23 cellular contexts compared by ENCODE assay signal in the genomic region with DNA sequence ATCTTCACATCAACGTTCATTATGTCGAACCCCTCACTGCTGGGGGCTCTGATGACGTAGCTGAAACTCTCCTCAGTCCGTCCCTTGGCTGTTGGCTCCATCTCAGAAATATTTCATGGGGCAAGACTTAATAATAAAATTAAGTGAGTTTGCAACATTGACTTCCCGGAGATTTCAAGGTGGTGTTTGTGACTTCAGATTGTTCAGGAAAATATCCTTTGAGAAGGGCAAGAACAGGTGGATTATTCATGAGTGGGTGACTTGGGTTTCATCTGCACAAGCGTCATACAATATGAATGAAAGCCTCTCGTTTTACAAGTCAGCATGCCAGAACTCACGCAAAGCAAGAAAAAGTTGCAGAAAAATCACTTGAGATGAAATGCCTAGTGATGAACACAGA. TPM values are rescaled to one million over a fixed set of nuclear protein-coding genes. Genes with fewer than 3 reads are reported as not detected.
"Had no signal": no experiment of that assay in that cellular context is flagged by ENCODE, and none has a peak within 500 bp of the region (broad histone marks: within the 10 kb centered on the region; RNA-seq: fewer than 3 reads in every experiment).

A gene (minus strand): TSS at position 101 of the 400 bp plus-strand sequence.

- H3K9me3 Mint-ChIP-seq: activated B cell treated with CpG ODN at 0.5 μM for 24 hours; activated CD4-positive, alpha-beta T cell treated with anti-CD3 and anti-CD28 coated beads, Interleukin-2, amount 10 ng/mL, durations not matched to agents 24 days and 14 days; activated naive CD4-positive, alpha-beta T cell treated with anti-CD3 and anti-CD28 coated beads, Interleukin-2, amount 50 U/mL, for 24 hours; activated T-cell treated with anti-CD3 and anti-CD28 coated beads, Interleukin-2, amount 50 U/mL, for 24 hours; activated T-helper 1 cell treated with anti-CD3 and anti-CD28 coated beads, Interleukin-12 subunit alpha, Interleukin-12 subunit beta, Interleukin-2, Interleukin-4 antibody, amounts not matched to agents 30 ng/mL and 10 ng/mL and 1 ng/mL, durations not matched to agents 14 hours and 24 hours and 36 hours had no signal

- H3K4me3 Mint-ChIP-seq: activated B cell treated with CpG ODN at 0.5 μM for 24 hours; activated CD4-positive, alpha-beta T cell treated with anti-CD3 and anti-CD28 coated beads, Interleukin-2, amount 10 ng/mL, durations not matched to agents 24 days and 14 days; activated CD8-positive, alpha-beta memory T cell treated with anti-CD3 and anti-CD28 coated beads, Interleukin-2, amount 10 ng/mL, durations not matched to agents 7 days and 5 days; activated naive CD4-positive, alpha-beta T cell treated with anti-CD3 and anti-CD28 coated beads, Interleukin-2, amount 50 U/mL, for 24 hours; activated T-cell treated with anti-CD3 and anti-CD28 coated beads, Interleukin-2, amount 50 U/mL, for 24 hours; activated T-helper 1 cell treated with anti-CD3 and anti-CD28 coated beads, Interleukin-12 subunit alpha, Interleukin-12 subunit beta, Interleukin-2, Interleukin-4 antibody, amounts not matched to agents 30 ng/mL and 10 ng/mL and 1 ng/mL, durations not matched to agents 14 hours and 24 hours and 36 hours; T-helper 17 cell had no signal

- H3K4me1 ChIP-seq: ascending aorta, body of pancreas had no signal

- H3K9ac ChIP-seq: KMS-11 had no signal

- H3K27ac Mint-ChIP-seq: activated B cell treated with CpG ODN at 0.5 μM for 24 hours; activated CD4-positive, alpha-beta T cell treated with anti-CD3 and anti-CD28 coated beads, Interleukin-2, amount 10 ng/mL, durations not matched to agents 24 days and 14 days; activated CD8-positive, alpha-beta memory T cell treated with anti-CD3 and anti-CD28 coated beads, Interleukin-2, amount 10 ng/mL, durations not matched to agents 7 days and 5 days; activated naive CD4-positive, alpha-beta T cell treated with anti-CD3 and anti-CD28 coated beads, Interleukin-2, amount 50 U/mL, for 24 hours; activated T-cell treated with anti-CD3 and anti-CD28 coated beads, Interleukin-2, amount 50 U/mL, for 24 hours; activated T-helper 1 cell treated with anti-CD3 and anti-CD28 coated beads, Interleukin-12 subunit alpha, Interleukin-12 subunit beta, Interleukin-2, Interleukin-4 antibody, amounts not matched to agents 30 ng/mL and 10 ng/mL and 1 ng/mL, durations not matched to agents 14 hours and 24 hours and 36 hours; T-helper 17 cell had no signal

- DNase-seq: activated B cell treated with CpG ODN at 0.5 μM for 24 hours; activated CD4-positive, alpha-beta T cell treated with anti-CD3 and anti-CD28 coated beads for 1 hour; activated CD4-positive, alpha-beta T cell treated with anti-CD3 and anti-CD28 coated beads, Interleukin-2, amount 10 ng/mL, durations not matched to agents 24 days and 14 days; activated CD8-positive, alpha-beta memory T cell treated with anti-CD3 and anti-CD28 coated beads, Interleukin-2, amount 10 ng/mL, durations not matched to agents 7 days and 5 days; activated effector memory CD4-positive, alpha-beta T cell treated with Interleukin-2 at 50 U/mL for 16 hours; activated naive CD4-positive, alpha-beta T cell; activated T-cell treated with anti-CD3 and anti-CD28 coated beads, Interleukin-2, amount 50 U/mL, for 24 hours; body of pancreas; MV-4-11; NCI-H1092 treated with DMSO at 0.1 percent for 48 hours; NCI-H1436; NCI-H1694 treated with DMSO at 0.1 percent for 48 hours; NCI-H2081; NCI-H524; PC-9; SHP77 treated with DMSO at 0.1 percent for 48 hours; T-helper 17 cell; T-helper 9 cell had no signal

- H3K27me3 ChIP-seq: ascending aorta, body of pancreas had no signal

- H3K36me3 ChIP-seq: ascending aorta had no signal

- H3K27me3 Mint-ChIP-seq: activated CD4-positive, alpha-beta T cell treated with anti-CD3 and anti-CD28 coated beads, Interleukin-2, amount 10 ng/mL, durations not matched to agents 24 days and 14 days; activated CD8-positive, alpha-beta memory T cell treated with anti-CD3 and anti-CD28 coated beads, Interleukin-2, amount 10 ng/mL, durations not matched to agents 7 days and 5 days had no signal

- H3K9me3 ChIP-seq: ascending aorta, body of pancreas had no signal

- H3K27ac ChIP-seq: ascending aorta, body of pancreas, KMS-11, PC-9 had no signal

- H3K4me3 ChIP-seq: ascending aorta, body of pancreas, PC-9 had no signal

- ATAC-seq: activated CD8-positive, alpha-beta memory T cell treated with anti-CD3 and anti-CD28 coated beads, Interleukin-2, amount 10 ng/mL, durations not matched to agents 7 days and 5 days; body of pancreas; T-helper 17 cell had no signal

- H3K4me2 ChIP-seq: KMS-11, PC-9 had no signal

- H3K4me1 Mint-ChIP-seq: activated B cell treated with CpG ODN at 0.5 μM for 24 hours; activated CD4-positive, alpha-beta T cell treated with anti-CD3 and anti-CD28 coated beads, Interleukin-2, amount 10 ng/mL, durations not matched to agents 24 days and 14 days; activated CD8-positive, alpha-beta memory T cell treated with anti-CD3 and anti-CD28 coated beads, Interleukin-2, amount 10 ng/mL, durations not matched to agents 7 days and 5 days; activated naive CD4-positive, alpha-beta T cell treated with anti-CD3 and anti-CD28 coated beads, Interleukin-2, amount 50 U/mL, for 24 hours; T-helper 17 cell had no signal

- H2AFZ ChIP-seq: PC-9 had no signal

- H3K36me3 Mint-ChIP-seq: activated CD8-positive, alpha-beta memory T cell treated with anti-CD3 and anti-CD28 coated beads, Interleukin-2, amount 10 ng/mL, durations not matched to agents 7 days and 5 days; activated naive CD4-positive, alpha-beta T cell treated with anti-CD3 and anti-CD28 coated beads, Interleukin-2, amount 50 U/mL, for 24 hours had no signal

RNA-seq across cellular contexts. Expression of the gene that starts here (rescaled TPM):
- total RNA-seq: activated B cell treated with CpG ODN at 0.5 μM for 24 hours, ascending aorta, MCF 10A, PC-9 had no signal
